ENCODE assay signal across 8 cellular contexts in genomic region chr2:39666489-39667141, GRCh38. TPM values are rescaled to one million over a fixed set of nuclear protein-coding genes. Genes with fewer than 3 reads are reported as not detected.
DNase-seq lines count a peak whose midpoint lies in the region; ATAC-seq and TF ChIP-seq lines count a peak whose summit lies in the region.

No MANE protein-coding gene starts in this region.

- peak overlapping the region; percentile 39 for H3K4me3 ChIP-seq in lower leg skin (ENCODE audit: low read depth, poor library complexity, severe bottlenecking)
- H3K4me3 ChIP-seq in upper lobe of right lung = peak overlapping the region; percentile 51

- H3K4me1 Mint-ChIP-seq in activated naive CD4-positive, alpha-beta T cell treated with anti-CD3 and anti-CD28 coated beads, Interleukin-2, amount 10 ng/mL, durations not matched to agents 7 days and 5 days = peaks cover 13% of the 10 kb centered on the region
- H3K4me1 Mint-ChIP-seq in MCF 10A (ENCODE audit: insufficient read depth, unreplicated experiment) = peaks cover 12% of the 10 kb centered on the region

- DNase-seq in activated naive CD4-positive, alpha-beta T cell treated with anti-CD3 and anti-CD28 coated beads, Interleukin-2, amount 10 ng/mL, durations not matched to agents 7 days and 5 days = no peak
- no peak for DNase-seq in activated naive CD4-positive, alpha-beta T cell treated with anti-CD3 and anti-CD28 coated beads, Interleukin-2, amount 50 U/mL, for 16 hours
- DNase-seq in MCF 10A (ENCODE audit: unreplicated experiment) (no peak), lower leg skin (ENCODE audit: low spot score in 2 of 2) (no peak), upper lobe of right lung (no peak), activated gamma-delta T cell treated with Interleukin-2 at 50 U/mL for 16 hours (no peak)
- DNase-seq in activated CD4-positive, alpha-beta T cell treated with anti-CD3 and anti-CD28 coated beads for 48 hours = no peak

- no peaks in the 10 kb centered on the region for H3K9me3 Mint-ChIP-seq in activated naive CD4-positive, alpha-beta T cell treated with anti-CD3 and anti-CD28 coated beads, Interleukin-2, amount 10 ng/mL, durations not matched to agents 7 days and 5 days
- H3K9me3 Mint-ChIP-seq in MCF 10A (ENCODE audit: unreplicated experiment) = no peaks in the 10 kb centered on the region

- CTCF ChIA-PET in activated naive CD4-positive, alpha-beta T cell treated with anti-CD3 and anti-CD28 coated beads, Interleukin-2, amount 10 ng/mL, durations not matched to agents 7 days and 5 days (lab: Charles Lee) = no interaction called here
- CTCF ChIA-PET in MCF 10A (lab: Yijun Ruan, JAX) = no interaction called here

- TF ChIP-seq CTCF in MCF 10A (IDR thresholded peaks at IDR 0.05; ENCODE audit: unreplicated experiment) (no peak), lower leg skin (IDR thresholded peaks at IDR 0.05) (no peak), upper lobe of right lung (IDR thresholded peaks at IDR 0.05) (no peak)

- peak overlapping the region; percentile 14 for H3K4me3 Mint-ChIP-seq in activated naive CD4-positive, alpha-beta T cell treated with anti-CD3 and anti-CD28 coated beads, Interleukin-2, amount 10 ng/mL, durations not matched to agents 7 days and 5 days
- peak overlapping the region; percentile 68 for H3K4me3 Mint-ChIP-seq in MCF 10A (ENCODE audit: unreplicated experiment)

- POLR2A ChIA-PET in MCF 10A (lab: Yijun Ruan, JAX) = no interaction called here

- peaks cover 64% of the 10 kb centered on the region for H3K27me3 Mint-ChIP-seq in activated naive CD4-positive, alpha-beta T cell treated with anti-CD3 and anti-CD28 coated beads, Interleukin-2, amount 10 ng/mL, durations not matched to agents 7 days and 5 days
- peaks cover 71% of the 10 kb centered on the region for H3K27me3 Mint-ChIP-seq in MCF 10A (ENCODE audit: insufficient read depth, unreplicated experiment)

- H3K27ac Mint-ChIP-seq in activated naive CD4-positive, alpha-beta T cell treated with anti-CD3 and anti-CD28 coated beads, Interleukin-2, amount 10 ng/mL, durations not matched to agents 7 days and 5 days = no peak overlapping the region
- H3K27ac Mint-ChIP-seq in MCF 10A (ENCODE audit: low read depth, unreplicated experiment) = peak overlapping the region; percentile 18

- no peaks in the 10 kb centered on the region for H3K9me3 ChIP-seq in upper lobe of right lung

- peaks cover 7% of the 10 kb centered on the region for H3K4me1 ChIP-seq in upper lobe of right lung

- no peaks in the 10 kb centered on the region for H3K36me3 Mint-ChIP-seq in activated naive CD4-positive, alpha-beta T cell treated with anti-CD3 and anti-CD28 coated beads, Interleukin-2, amount 10 ng/mL, durations not matched to agents 7 days and 5 days
- no peaks in the 10 kb centered on the region for H3K36me3 Mint-ChIP-seq in MCF 10A (ENCODE audit: insufficient read depth, unreplicated experiment)

- H3K27me3 ChIP-seq in upper lobe of right lung = peaks cover 13% of the 10 kb centered on the region

- TF ChIP-seq POLR2A in lower leg skin (IDR thresholded peaks at IDR 0.05) = no peak

- no peak for ATAC-seq in upper lobe of right lung
- ATAC-seq in HG02840 (IDR thresholded peaks at IDR 0.05; ENCODE audit: low FRiP score, unreplicated experiment) = no peak

- H3K27ac ChIP-seq in upper lobe of right lung = no peak overlapping the region

- H3K36me3 ChIP-seq in upper lobe of right lung = no peaks in the 10 kb centered on the region

- no TSS peak for BruUV-seq in MCF 10A (replicated peaks; lab: Mats Ljungman, UMichigan)

- WGBS in lower leg skin, 2 donors = 2 to 3% methylated on average over 26 of the region's 26 CpGs

- intact Hi-C loops in MCF 10A (cut with micrococcal nuclease) (no loop called here), lower leg skin (cut with DNase I; ENCODE audit: low total_unique reads) (no loop called here), upper lobe of right lung (cut with DNase I) (no loop called here)

RNA-seq across cellular contexts. Expression of gene TMEM178A, which starts 0.9 kb away (rescaled TPM):
- 0.66 and 0.86 TPM in 2 replicates for total RNA-seq in MCF 10A (2022)
- total RNA-seq in lower leg skin = 1 to 10 TPM in 2 of 4 donors, under 1 TPM in 2; 0.68 to 1.4 (median 1.1) TPM
- 9.5 TPM for total RNA-seq in upper lobe of right lung
